In the genomic region with DNA sequence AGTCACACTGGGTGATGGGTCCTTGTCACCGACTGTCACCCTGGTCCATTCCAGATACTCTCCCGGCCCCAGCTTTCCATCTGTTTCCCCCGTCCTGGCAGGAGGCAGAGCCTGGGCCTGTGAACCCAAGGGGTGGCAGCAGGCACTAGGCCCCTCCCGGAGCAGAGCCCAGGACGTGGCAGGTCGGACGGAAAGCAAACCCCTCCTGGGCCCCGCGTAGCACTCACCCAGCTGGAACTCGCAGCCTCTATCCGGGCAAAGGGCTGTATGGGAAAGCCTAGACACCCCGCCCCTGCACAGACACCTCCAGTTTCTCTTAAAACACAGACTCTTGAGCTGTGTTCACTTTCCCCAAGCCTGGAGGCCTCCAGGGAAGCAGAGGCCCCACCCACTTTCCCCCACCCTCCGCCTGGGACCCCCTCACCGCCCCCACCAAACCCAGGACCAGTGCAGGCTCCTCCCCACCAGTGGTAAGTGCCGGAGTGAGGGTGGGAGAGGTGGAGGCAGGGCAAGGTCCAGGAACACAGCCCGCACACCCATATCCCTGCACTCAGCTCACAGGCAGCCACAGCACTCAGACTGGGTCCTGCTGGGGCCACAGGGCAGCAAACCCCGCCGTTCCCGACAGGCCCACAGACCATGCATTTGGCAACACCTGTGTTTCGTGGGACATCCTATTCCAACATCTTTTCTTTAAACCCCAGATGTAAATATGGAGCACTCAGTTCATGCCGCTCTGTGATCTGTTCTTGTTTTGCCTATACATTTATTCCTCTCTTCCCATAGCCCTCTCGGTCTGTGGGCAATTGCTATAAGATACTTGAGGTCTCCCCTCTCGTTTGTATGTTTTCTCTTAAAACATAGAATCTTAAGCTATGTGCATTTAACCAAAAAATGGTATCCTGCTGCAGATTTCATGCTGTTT, we compare ENCODE assay signal across 12 cellular contexts.
DNase-seq lines count a peak whose midpoint lies in the region; ATAC-seq and TF ChIP-seq lines count a peak whose summit lies in the region.
"Had no signal": no experiment of that assay in that cellular context is flagged by ENCODE, and none has a peak within 500 bp of the region (broad histone marks: within the 10 kb centered on the region; RNA-seq: fewer than 3 reads in every experiment).

No MANE protein-coding gene starts in this region.

- H3K36me3 Mint-ChIP-seq in activated naive CD4-positive, alpha-beta T cell treated with anti-CD3 and anti-CD28 coated beads for 36 hours (ENCODE audit: low read depth): peaks cover 39% of the 10 kb centered on the region
- peaks cover 36% of the 10 kb centered on the region for H3K36me3 Mint-ChIP-seq in activated CD4-positive, alpha-beta memory T cell treated with anti-CD3 and anti-CD28 coated beads, Interleukin-2, amount 10 ng/mL, durations not matched to agents 7 days and 5 days (ENCODE audit: low read depth)

- TF ChIP-seq EP300 in stomach (IDR thresholded peaks at IDR 0.05): no peak

- peak overlapping the region; percentile 85 for H3K4me3 Mint-ChIP-seq in activated naive CD4-positive, alpha-beta T cell treated with anti-CD3 and anti-CD28 coated beads for 36 hours
- H3K4me3 Mint-ChIP-seq in activated CD4-positive, alpha-beta memory T cell treated with anti-CD3 and anti-CD28 coated beads, Interleukin-2, amount 10 ng/mL, durations not matched to agents 7 days and 5 days: peak overlapping the region; percentile 69

- ATAC-seq in omental fat pad (ENCODE audit: low FRiP score): no peak
- ATAC-seq: psoas muscle had no signal

- peak overlapping the region; percentile 40 to 68 (median 54) for H3K27ac ChIP-seq in stomach
- no peak overlapping the region for H3K27ac ChIP-seq in WERI-Rb-1
- H3K27ac ChIP-seq: psoas muscle, tibial artery had no signal

- peaks cover 0 to 16% (median 13%) of the 10 kb centered on the region in 4 donors for H3K9me3 ChIP-seq in stomach
- peaks cover 6% of the 10 kb centered on the region for H3K9me3 ChIP-seq in WERI-Rb-1 (ENCODE audit: severe bottlenecking)

- intact Hi-C loops in activated naive CD4-positive, alpha-beta T cell treated with anti-CD3 and anti-CD28 coated beads for 36 hours (cut with micrococcal nuclease): loop anchor here (1.0 to 5.0 kb wide), 4 partner anchors 14 to 266 kb away; a partner anchor contains a TSS
- intact Hi-C loops in stomach (cut with DNase I; ENCODE audit: low total_unique reads): no loop called here

- H3K9me3 Mint-ChIP-seq in activated naive CD4-positive, alpha-beta T cell treated with anti-CD3 and anti-CD28 coated beads for 36 hours: peaks cover 26% of the 10 kb centered on the region
- peaks cover 25% of the 10 kb centered on the region for H3K9me3 Mint-ChIP-seq in activated CD4-positive, alpha-beta memory T cell treated with anti-CD3 and anti-CD28 coated beads, Interleukin-2, amount 10 ng/mL, durations not matched to agents 7 days and 5 days

- TF ChIP-seq CTCF in stomach (IDR thresholded peaks at IDR 0.05) (no peak), WERI-Rb-1 (IDR thresholded peaks at IDR 0.05; ENCODE audit: low read depth, low read length) (no peak), omental fat pad (IDR thresholded peaks at IDR 0.05) (no peak)

- peak overlapping the region; percentile 99 for H3K27ac Mint-ChIP-seq in activated naive CD4-positive, alpha-beta T cell treated with anti-CD3 and anti-CD28 coated beads for 36 hours
- H3K27ac Mint-ChIP-seq in activated CD4-positive, alpha-beta memory T cell treated with anti-CD3 and anti-CD28 coated beads, Interleukin-2, amount 10 ng/mL, durations not matched to agents 7 days and 5 days: peak overlapping the region; percentile 100

- WGBS in stomach, 5 donors: 52 to 88% (median 63%) methylated on average over 17 to 23 of the region's 23 CpGs

- peaks cover 7 to 36% (median 18%) of the 10 kb centered on the region in 4 donors for H3K4me1 ChIP-seq in stomach
- H3K4me1 ChIP-seq: psoas muscle, tibial artery had no signal

- POLR2A ChIA-PET in activated CD4-positive, alpha-beta memory T cell treated with anti-CD3 and anti-CD28 coated beads, Interleukin-2, amount 10 ng/mL, durations not matched to agents 7 days and 5 days (lab: Charles Lee): interaction anchor here (1.0 to 5.0 kb wide), 9 partner anchors 9 to 213 kb away, joined by 3 to 113 read pairs (median 4); a partner anchor contains a TSS

- CTCF ChIA-PET in activated naive CD4-positive, alpha-beta T cell treated with anti-CD3 and anti-CD28 coated beads for 36 hours (lab: Charles Lee): interaction anchor here (0.7 kb wide), 1 partner anchor 11 kb away, joined by 3 read pairs; no protein-coding TSS in a partner anchor
- CTCF ChIA-PET in activated CD4-positive, alpha-beta memory T cell treated with anti-CD3 and anti-CD28 coated beads, Interleukin-2, amount 10 ng/mL, durations not matched to agents 7 days and 5 days (lab: Charles Lee): interaction anchor here (0.7 to 1.7 kb wide), 4 partner anchors 13 to 285 kb away, joined by 3 to 7 read pairs (median 3); no protein-coding TSS in a partner anchor

- H3K36me3 ChIP-seq in stomach (no peaks in the 10 kb centered on the region), WERI-Rb-1 (no peaks in the 10 kb centered on the region; the same call in 1 of the 2 replicates)
- H3K36me3 ChIP-seq: tibial artery had no signal

- H3K27me3 ChIP-seq in stomach (no peaks in the 10 kb centered on the region), WERI-Rb-1 (ENCODE audit: insufficient read depth, low read depth, severe bottlenecking) (no peaks in the 10 kb centered on the region)
- H3K27me3 ChIP-seq: tibial artery had no signal

- no peaks in the 10 kb centered on the region for H3K27me3 Mint-ChIP-seq in activated naive CD4-positive, alpha-beta T cell treated with anti-CD3 and anti-CD28 coated beads for 36 hours (ENCODE audit: low read depth)
- H3K27me3 Mint-ChIP-seq in activated CD4-positive, alpha-beta memory T cell treated with anti-CD3 and anti-CD28 coated beads, Interleukin-2, amount 10 ng/mL, durations not matched to agents 7 days and 5 days: no peaks in the 10 kb centered on the region

- peak; percentile 77 for DNase-seq in activated naive CD4-positive, alpha-beta T cell treated with anti-CD3 and anti-CD28 coated beads for 36 hours
- DNase-seq in activated naive CD4-positive, alpha-beta T cell treated with anti-CD3 and anti-CD28 coated beads, Interleukin-2, amount 50 U/mL, for 16 hours: no peak
- DNase-seq in activated CD4-positive, alpha-beta memory T cell treated with anti-CD3 and anti-CD28 coated beads, Interleukin-2, amount 10 ng/mL, durations not matched to agents 7 days and 5 days: peak; percentile 31
- DNase-seq in left kidney (ENCODE audit: low read depth, low spot score): peak; percentile 44
- no peak for DNase-seq in stomach
- no peak for DNase-seq in WERI-Rb-1
- DNase-seq in omental fat pad (ENCODE audit: low spot score): no peak
- DNase-seq in NCI-H146 treated with DMSO at 0.1 percent for 48 hours (lab: John Stamatoyannopoulos, UW; ENCODE audit: unreplicated experiment): no peak
- DNase-seq: NCI-H510A, tibial artery had no signal

- TF ChIP-seq POLR2A in stomach (IDR thresholded peaks at IDR 0.05): no peak

- peaks cover 68% of the 10 kb centered on the region for H3K4me1 Mint-ChIP-seq in activated naive CD4-positive, alpha-beta T cell treated with anti-CD3 and anti-CD28 coated beads for 36 hours (ENCODE audit: low read depth)
- H3K4me1 Mint-ChIP-seq in activated CD4-positive, alpha-beta memory T cell treated with anti-CD3 and anti-CD28 coated beads, Interleukin-2, amount 10 ng/mL, durations not matched to agents 7 days and 5 days: peaks cover 53% of the 10 kb centered on the region

- H3K4me3 ChIP-seq in stomach: no peak overlapping the region
- H3K4me3 ChIP-seq in WERI-Rb-1 (ENCODE audit: low read depth, low read length): no peak overlapping the region
- H3K4me3 ChIP-seq: lung, psoas muscle, tibial artery had no signal

Comparison
In these comparisons a context has a peak if more than half of its experiments do, and no peak if none do; other contexts are left out.
1. DNase-seq: peak in activated naive CD4-positive, alpha-beta T cell treated with anti-CD3 and anti-CD28 coated beads for 36 hours (single experiment), activated CD4-positive, alpha-beta memory T cell treated with anti-CD3 and anti-CD28 coated beads, Interleukin-2, amount 10 ng/mL, durations not matched to agents 7 days and 5 days (single experiment) and left kidney (single experiment); none in activated naive CD4-positive, alpha-beta T cell treated with anti-CD3 and anti-CD28 coated beads, Interleukin-2, amount 50 U/mL, for 16 hours (single experiment), stomach (single experiment), WERI-Rb-1 (single experiment), omental fat pad (single experiment) and NCI-H146 treated with DMSO at 0.1 percent for 48 hours (single experiment).